ENCODE assay signal across 8 cellular contexts in the genomic region with DNA sequence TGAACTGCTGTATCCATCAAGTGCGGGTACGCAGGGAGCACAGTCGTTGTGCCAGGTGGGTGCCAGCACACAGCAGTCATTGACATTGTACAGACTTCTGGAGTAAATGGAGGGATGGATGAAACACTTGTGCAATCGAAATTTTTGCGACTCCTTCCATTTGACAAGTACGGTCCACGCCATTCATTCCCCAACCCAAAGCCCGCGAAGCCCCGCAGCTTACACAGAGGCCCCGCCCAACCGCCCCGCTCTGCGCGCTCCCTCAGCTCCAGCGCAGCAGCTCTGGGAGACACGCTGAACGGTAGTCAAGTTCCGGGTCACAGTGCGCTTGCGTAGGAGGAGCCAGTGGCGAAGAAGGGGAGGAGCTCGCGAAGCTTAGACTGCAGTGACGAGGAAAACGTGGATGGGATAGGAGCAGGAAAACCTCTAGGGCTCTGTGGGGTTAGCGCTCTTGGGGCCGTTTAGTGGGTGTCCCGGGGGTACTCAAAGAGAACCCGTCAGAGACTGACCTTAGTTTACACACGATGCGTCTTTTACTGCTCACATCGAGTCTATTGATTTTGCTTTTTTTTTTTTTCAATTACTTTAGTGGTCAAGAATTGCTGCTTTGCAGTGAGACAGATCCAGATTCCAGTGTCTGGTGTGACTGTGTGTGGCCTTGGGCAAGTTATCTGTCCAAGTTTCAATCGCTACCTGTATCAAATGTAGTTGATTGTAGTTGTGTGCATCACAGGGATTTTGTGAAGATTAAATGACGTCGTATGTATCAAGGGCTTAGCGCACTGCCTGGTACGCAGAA. TPM values are rescaled to one million over a fixed set of nuclear protein-coding genes. Genes with fewer than 3 reads are reported as not detected.
DNase-seq lines count a peak whose midpoint lies in the region; ATAC-seq and TF ChIP-seq lines count a peak whose summit lies in the region.

No MANE protein-coding gene starts in this region.

- H3K27me3 ChIP-seq in left ventricle myocardium inferior (ENCODE audit: low read depth) (peaks cover 21% of the 10 kb centered on the region), upper lobe of right lung (peaks cover 7% of the 10 kb centered on the region)

- peak; percentile 68 for TF ChIP-seq POLR2A in GM10847 (IDR thresholded peaks at IDR 0.05; ENCODE audit: extremely low read depth, insufficient read length)

- H3K4me3 ChIP-seq in left ventricle myocardium inferior, result peak overlapping the region; percentile 69
- peak overlapping the region; percentile 67 for H3K4me3 ChIP-seq in upper lobe of right lung

- peaks cover 12% of the 10 kb centered on the region for H3K4me1 ChIP-seq in left ventricle myocardium inferior
- H3K4me1 ChIP-seq in upper lobe of right lung, result peaks cover 7% of the 10 kb centered on the region

- H3K27ac ChIP-seq in left ventricle myocardium inferior (replicated peaks) (peak overlapping the region; percentile 58), upper lobe of right lung (peak overlapping the region; percentile 18)

- no peaks in the 10 kb centered on the region for H3K36me3 ChIP-seq in left ventricle myocardium inferior
- no peaks in the 10 kb centered on the region for H3K36me3 ChIP-seq in upper lobe of right lung

- peak; percentile 100 for ATAC-seq in HG02623 (IDR thresholded peaks at IDR 0.05; ENCODE audit: unreplicated experiment)
- peak; percentile 100 for ATAC-seq in upper lobe of right lung

- TF ChIP-seq CTCF in left ventricle myocardium inferior (IDR thresholded peaks at IDR 0.05; ENCODE audit: borderline replicate concordance) (no peak), upper lobe of right lung (IDR thresholded peaks at IDR 0.05) (no peak)

- DNase-seq in NCI-H128 (lab: John Stamatoyannopoulos, UW; ENCODE audit: unreplicated experiment), result peak; percentile 96
- peak; percentile 93 for DNase-seq in SW480 (ENCODE audit: low spot score)
- DNase-seq in amniotic epithelial cell (ENCODE audit: low read depth), result peak; percentile 92
- DNase-seq in left ventricle myocardium inferior, result peak; percentile 87
- peak; percentile 96 for DNase-seq in posterior vena cava (ENCODE audit: low spot score)
- DNase-seq in upper lobe of right lung, result peak; percentile 95

- H3K9me3 ChIP-seq in left ventricle myocardium inferior (replicated peaks) (no peaks in the 10 kb centered on the region), upper lobe of right lung (no peaks in the 10 kb centered on the region)

- intact Hi-C loops in left ventricle myocardium inferior (cut with micrococcal nuclease) (no loop called here), posterior vena cava (cut with DNase I) (no loop called here), upper lobe of right lung (cut with DNase I) (loop anchor here (10.0 kb wide), 1 partner anchor 57 kb away; a partner anchor contains a TSS)

RNA-seq across cellular contexts. Expression of a gene that starts 15.3 kb away (rescaled TPM):
- total RNA-seq in left ventricle myocardium inferior, result 19.8 TPM
- total RNA-seq in posterior vena cava, result 10 to 100 TPM; 26.4 to 59.4 TPM
- 18.1 TPM for total RNA-seq in upper lobe of right lung

RNA-seq across cellular contexts. Expression of a gene that starts 58.9 kb away (rescaled TPM):
- 7.7 TPM for total RNA-seq in left ventricle myocardium inferior
- total RNA-seq in posterior vena cava, result 10 to 100 TPM in 1 of 2 donors, 1 to 10 TPM in 1; 9.9 to 11.2 TPM
- total RNA-seq in upper lobe of right lung, result 13.0 TPM

Comparison
In these comparisons a context has a peak if more than half of its experiments do, and no peak if none do; other contexts are left out.
1. Peak in every context shown above with its lines: DNase-seq, ATAC-seq, H3K4me3 ChIP-seq and H3K27ac ChIP-seq.